ENCODE assay signal across 9 cellular contexts in the genomic region with DNA sequence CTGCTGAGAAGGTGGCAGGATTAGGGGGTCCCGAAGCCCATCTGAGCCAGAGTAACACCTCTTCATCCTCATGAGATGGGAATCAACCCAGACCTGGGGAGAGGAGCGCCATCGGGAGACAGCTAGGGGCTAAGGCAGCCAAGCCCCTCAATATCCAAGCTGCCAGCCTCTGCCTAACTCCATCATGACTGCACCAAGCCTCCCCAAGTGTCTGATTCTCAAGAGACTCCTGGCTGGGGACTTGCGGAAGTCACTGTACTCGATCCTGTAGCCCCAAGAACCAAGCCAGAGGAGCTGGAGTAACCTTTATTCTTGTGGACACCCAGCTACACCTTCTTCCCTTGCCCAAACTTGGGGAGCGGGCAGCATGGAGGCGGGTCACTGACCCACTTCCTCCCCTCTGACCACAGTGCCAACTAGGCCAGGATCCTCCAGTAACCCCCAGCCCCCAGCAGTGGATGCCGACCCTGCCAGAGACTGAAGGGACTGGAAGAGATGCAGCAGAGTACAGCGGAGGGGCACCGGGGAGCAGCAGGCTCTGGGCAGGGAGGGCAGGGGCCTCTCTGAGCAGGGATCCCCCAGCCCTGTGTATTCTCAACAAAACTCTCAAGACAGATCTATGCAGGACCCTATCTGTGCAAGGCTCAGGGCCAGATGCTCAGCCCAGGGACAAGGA. TPM values are rescaled to one million over a fixed set of nuclear protein-coding genes. Genes with fewer than 3 reads are reported as not detected.
A peak's percentile ranks its signal among the peaks of the same experiment; 100 is the strongest.
DNase-seq lines count a peak whose midpoint lies in the region; ATAC-seq, FAIRE-seq and TF ChIP-seq lines count a peak whose summit lies in the region.
"Had no signal": no experiment of that assay in that cellular context is flagged by ENCODE, and none has a peak within 500 bp of the region (broad histone marks: within the 10 kb centered on the region; RNA-seq: fewer than 3 reads in every experiment).

No MANE protein-coding gene starts in this region.

- no peak overlapping the region for H2BK5ac ChIP-seq in H9 (ENCODE audit: insufficient read length, low read length)

- H2AFZ ChIP-seq in H9 (ENCODE audit: low read length) (no peak overlapping the region), keratinocyte (ENCODE audit: control insufficient read depth, low read length) (no peak overlapping the region)

- H2BK15ac ChIP-seq in H9 (ENCODE audit: low read depth, low read length): no peak overlapping the region

- peak overlapping the region; percentile 28 for H3K4me2 ChIP-seq in H9 (ENCODE audit: insufficient read depth, insufficient read length, low read length)
- peak overlapping the region; percentile 52 for H3K4me2 ChIP-seq in keratinocyte (ENCODE audit: control insufficient read depth, extremely low read depth, insufficient read depth, low read depth, low read length)

- H3K27me3 Mint-ChIP-seq in H9 (ENCODE audit: low read depth): no peaks in the 10 kb centered on the region; the same call in 1 of the 2 replicates
- no peaks in the 10 kb centered on the region for H3K27me3 Mint-ChIP-seq in WTC11 (ENCODE audit: low read depth)

- no peak overlapping the region for H2BK20ac ChIP-seq in H9 (ENCODE audit: low read depth, low read length, poor library complexity, severe bottlenecking)

- no peak overlapping the region for H2BK12ac ChIP-seq in H9 (ENCODE audit: insufficient read length, low read depth, low read length)

- H3K79me2 ChIP-seq in H9 (ENCODE audit: insufficient read depth, low read length) (no peaks in the 10 kb centered on the region), keratinocyte (ENCODE audit: control insufficient read depth, insufficient read depth, low read length) (no peaks in the 10 kb centered on the region)

- peaks cover 31 to 38% of the 10 kb centered on the region in 2 experiments for H3K4me1 Mint-ChIP-seq in H9
- peaks cover 44% of the 10 kb centered on the region for H3K4me1 Mint-ChIP-seq in WTC11

- peak overlapping the region; percentile 14 to 43; a peak in 1 of 5 replicates for H3K4me3 Mint-ChIP-seq in H9
- H3K4me3 Mint-ChIP-seq in WTC11: peak overlapping the region; percentile 49; the same call in 1 of the 2 replicates
- H3K4me3 Mint-ChIP-seq: activated T-cell treated with anti-CD3 and anti-CD28 coated beads, Interleukin-2, amount 50 U/mL, for 4 hours had no signal

- POLR2A ChIA-PET in WTC11 (lab: Charles Lee): interaction anchor here (1.0 to 1.2 kb wide), 3 partner anchors 13 to 47 kb away, joined by 3 to 5 read pairs (median 3); partner anchors contain the start of gene HDAC5

- no peak overlapping the region for H3K18ac ChIP-seq in H9 (ENCODE audit: insufficient read length, low read depth, low read length)

- H3K27me3 ChIP-seq in H9 (ENCODE audit: insufficient read depth, low read length) (no peaks in the 10 kb centered on the region), keratinocyte (ENCODE audit: control insufficient read depth, extremely low read depth, insufficient read depth, low read length) (peaks cover 5% of the 10 kb centered on the region), stomach smooth muscle (ENCODE audit: control insufficient read depth in 1 of 2, insufficient read depth in 2 of 2, low read length in 2 of 2) (no peaks in the 10 kb centered on the region)

- H3K9me1 ChIP-seq in keratinocyte (ENCODE audit: control insufficient read depth, extremely low read depth, insufficient read depth, low read length): no peaks in the 10 kb centered on the region

- H3K36me3 Mint-ChIP-seq in H9 (ENCODE audit: insufficient read depth in 1 of 3, low read depth in 3 of 3) (peaks cover 0 to 17% (median 5%) of the 10 kb centered on the region in 3 experiments; a peak in 3 of 7 replicates), WTC11 (no peaks in the 10 kb centered on the region)

- H4K5ac ChIP-seq in H9 (ENCODE audit: insufficient read length, low read depth, low read length): no peak overlapping the region

- no peak overlapping the region for H4K8ac ChIP-seq in H9 (replicated peaks; ENCODE audit: insufficient read length, low read depth, low read length)

- H3T11ph ChIP-seq in H9 (ENCODE audit: low read length): no peak overlapping the region

- no peak overlapping the region for H3K9ac ChIP-seq in H9 (ENCODE audit: extremely low read depth, insufficient read length, low read length)
- H3K9ac ChIP-seq in keratinocyte (ENCODE audit: control insufficient read depth, extremely low read depth, insufficient read depth, low read length): peak overlapping the region; percentile 18
- peak overlapping the region; percentile 54 to 69 for H3K9ac ChIP-seq in stomach smooth muscle (ENCODE audit: low read length in 2 of 2)

- no peak overlapping the region for H4K91ac ChIP-seq in H9 (ENCODE audit: insufficient read length, low read depth, low read length)

- WGBS in H9 (ENCODE audit: extremely low coverage, insufficient read length, low lambda C conversion rate): no CpG with 5 or more reads among the region's 10 CpGs

- H3K27ac Mint-ChIP-seq in H9 (no peak overlapping the region), WTC11 (no peak overlapping the region)

- no peak overlapping the region for H3K56ac ChIP-seq in H9 (ENCODE audit: insufficient read length, low read depth, low read length)

- H3K9me3 ChIP-seq in H9 (ENCODE audit: control insufficient read depth, low read depth, low read length): no peaks in the 10 kb centered on the region
- H3K9me3 ChIP-seq in keratinocyte (ENCODE audit: control insufficient read depth, low read depth, low read length): no peaks in the 10 kb centered on the region
- no peaks in the 10 kb centered on the region for H3K9me3 ChIP-seq in stomach smooth muscle (ENCODE audit: control insufficient read depth in 2 of 2, low read length in 2 of 2)

- no peak overlapping the region for H3K27ac ChIP-seq in H9 (ENCODE audit: insufficient read length, low read depth, low read length)
- H3K27ac ChIP-seq in keratinocyte (ENCODE audit: control insufficient read depth, insufficient read depth, low read length): no peak overlapping the region
- peak overlapping the region; percentile 85 for H3K27ac ChIP-seq in stomach smooth muscle (ENCODE audit: low read length)

- no peaks in the 10 kb centered on the region for H3K79me1 ChIP-seq in H9 (ENCODE audit: insufficient read depth, low read depth, low read length, poor library complexity, severe bottlenecking)

- H3K4me1 ChIP-seq in H9 (ENCODE audit: insufficient read depth, low read length) (peaks cover 5% of the 10 kb centered on the region; the same call in 1 of the 2 replicates), keratinocyte (ENCODE audit: control insufficient read depth, extremely low read depth, insufficient read depth, low read length) (peaks cover 18% of the 10 kb centered on the region), stomach smooth muscle (ENCODE audit: control insufficient read depth, insufficient read depth, low read length) (peaks cover 97% of the 10 kb centered on the region)

- H3K4ac ChIP-seq in H9 (ENCODE audit: low read depth, low read length): no peak overlapping the region

- no peak for TF ChIP-seq CTCF in H9 (conservative IDR thresholded peaks at IDR 0.05)
- TF ChIP-seq CTCF in WTC11 (IDR thresholded peaks at IDR 0.05): no peak
- TF ChIP-seq CTCF in keratinocyte (optimal IDR thresholded peaks at IDR 0.05 in 1 of 3, IDR thresholded peaks at IDR 0.05 in 1 of 3, conservative IDR thresholded peaks at IDR 0.05 in 1 of 3; ENCODE audit: extremely low read depth in 1 of 3, insufficient read depth in 2 of 3, low read length in 3 of 3): no peak

- H2BK120ac ChIP-seq in H9 (ENCODE audit: low read depth, low read length, poor library complexity, severe bottlenecking): no peak overlapping the region

- H2AK5ac ChIP-seq in H9 (ENCODE audit: insufficient read length, low read length): no peak overlapping the region

- CTCF ChIA-PET in WTC11 (lab: Charles Lee): interaction anchor here (0.6 to 4.6 kb wide), 6 partner anchors 9 to 116 kb away, joined by 3 to 24 read pairs (median 4); partner anchors contain the start of gene HDAC5

- no peak overlapping the region; the same call in 1 of the 2 replicates for H3K14ac ChIP-seq in H9 (ENCODE audit: insufficient read depth, low read length)

- H3K23ac ChIP-seq in H9 (ENCODE audit: insufficient read length, low read depth, low read length): no peak overlapping the region

- DNase-seq in H9 (no peak), WTC11 (ENCODE audit: low spot score) (no peak), keratinocyte (ENCODE audit: low read depth, low spot score) (no peak), NCI-H446 treated with DMSO at 0.1 percent for 48 hours (lab: John Stamatoyannopoulos, UW) (no peak), GM19239 (ENCODE audit: insufficient read length, low spot score) (no peak)
- DNase-seq: activated T-cell treated with anti-CD3 and anti-CD28 coated beads, Interleukin-2, amount 50 U/mL, for 4 hours had no signal

- H3K36me3 ChIP-seq in keratinocyte (ENCODE audit: control insufficient read depth in 2 of 2, extremely low read depth in 1 of 2, insufficient read depth in 2 of 2, low read length in 2 of 2) (no peaks in the 10 kb centered on the region), stomach smooth muscle (ENCODE audit: control insufficient read depth in 2 of 2, insufficient read depth in 2 of 2, low read length in 2 of 2) (peaks cover 3 to 10% of the 10 kb centered on the region in 2 donors)

- dilution Hi-C loops in keratinocyte (cut with MboI; ENCODE audit: extremely low pct_ligation_motif_present, low sequenced_read_pairs): no loop called here

- H3K9me3 Mint-ChIP-seq in H9 (no peaks in the 10 kb centered on the region), WTC11 (no peaks in the 10 kb centered on the region)
- H3K9me3 Mint-ChIP-seq: activated T-cell treated with anti-CD3 and anti-CD28 coated beads, Interleukin-2, amount 50 U/mL, for 4 hours had no signal

- no peaks in the 10 kb centered on the region for H4K20me1 ChIP-seq in H9 (ENCODE audit: control insufficient read depth, insufficient read depth, insufficient read length)
- no peaks in the 10 kb centered on the region for H4K20me1 ChIP-seq in keratinocyte (ENCODE audit: control insufficient read depth, extremely low read depth, insufficient read depth, low read length)

- H3K4me3 ChIP-seq in keratinocyte (ENCODE audit: control insufficient read depth in 2 of 3, extremely low read depth in 1 of 3, insufficient read depth in 2 of 3, low read depth in 1 of 3, low read length in 3 of 3) (no peak overlapping the region), stomach smooth muscle (ENCODE audit: low read length in 2 of 2) (peak overlapping the region; percentile 42 to 81)

- FAIRE-seq in keratinocyte (lab: Jason Lieb, UNC) (no peak), GM19239 (lab: Jason Lieb, UNC) (no peak)

- ATAC-seq in WTC11 (no peak), GM21529 (IDR thresholded peaks at IDR 0.05; ENCODE audit: unreplicated experiment) (no peak), HG02588 (IDR thresholded peaks at IDR 0.05; ENCODE audit: unreplicated experiment) (no peak)

- no peaks in the 10 kb centered on the region for H3K23me2 ChIP-seq in H9 (ENCODE audit: insufficient read length, low read depth, low read length, poor library complexity, severe bottlenecking)

RNA-seq across cellular contexts. Expression of gene HDAC5, which starts 13.3 kb away (rescaled TPM):
- total RNA-seq in H9 (2021) (39.5 and 41.3 TPM in 2 replicates), WTC11 (2021) (54.0 to 61.6 TPM (median 59.0 TPM) in 3 replicates)
- 3.0 to 11.1 TPM (median 4.5 TPM) in 3 replicates for polyA plus RNA-seq in keratinocyte
- polyA plus RNA-seq in keratinocyte (2011; ENCODE audit: low read depth): 42.8 TPM
- polyA plus RNA-seq in keratinocyte (2011; cell fraction: cytosol; rRNA removed): 4.4 and 7.3 TPM in 2 replicates
- 6.9 and 8.3 TPM in 2 replicates for polyA plus RNA-seq in keratinocyte (2011; cell fraction: nucleus; rRNA removed)
- polyA plus RNA-seq in keratinocyte (2012; ENCODE audit: low replicate concordance): 6.0 and 43.9 TPM in 2 replicates
- polyA minus RNA-seq in keratinocyte: 14.3 to 22.8 TPM (median 19.8 TPM) in 3 replicates
- 16.5 TPM for polyA minus RNA-seq in keratinocyte (2011; cell fraction: cytosol; rRNA and poly(A)+ RNA removed)
- polyA minus RNA-seq in keratinocyte (2011; cell fraction: nucleus; rRNA and poly(A)+ RNA removed): 9.6 and 10.8 TPM in 2 replicates

RNA-seq across cellular contexts. Expression of gene HROB, which starts 31.6 kb away (rescaled TPM):
- total RNA-seq in H9 (2021): 23.3 and 24.1 TPM in 2 replicates
- 22.4 to 23.9 TPM (median 23.7 TPM) in 3 replicates for total RNA-seq in WTC11 (2021)
- 1.3 to 4.5 TPM (median 3.4 TPM) in 3 replicates for polyA plus RNA-seq in keratinocyte
- polyA plus RNA-seq in keratinocyte (2011; ENCODE audit: low read depth): 0.37 TPM
- polyA plus RNA-seq in keratinocyte (2011; cell fraction: cytosol; rRNA removed): 1.9 and 2.0 TPM in 2 replicates
- 3.5 and 5.1 TPM in 2 replicates for polyA plus RNA-seq in keratinocyte (2011; cell fraction: nucleus; rRNA removed)
- 0.75 and 3.2 TPM in 2 replicates for polyA plus RNA-seq in keratinocyte (2012; ENCODE audit: low replicate concordance)
- 3.7 to 8.3 TPM (median 5.1 TPM) in 3 replicates for polyA minus RNA-seq in keratinocyte
- polyA minus RNA-seq in keratinocyte (2011; cell fraction: cytosol; rRNA and poly(A)+ RNA removed): 6.3 TPM
- polyA minus RNA-seq in keratinocyte (2011; cell fraction: nucleus; rRNA and poly(A)+ RNA removed): 1.7 and 2.5 TPM in 2 replicates

RNA-seq across cellular contexts. Expression of gene G6PC3, which starts 39.6 kb away (rescaled TPM):
- total RNA-seq in H9 (2021) (105 and 109 TPM in 2 replicates), WTC11 (2021) (121 to 122 TPM (median 121 TPM) in 3 replicates)
- 28.0 to 44.2 TPM (median 37.9 TPM) in 3 replicates for polyA plus RNA-seq in keratinocyte
- 1.1 TPM for polyA plus RNA-seq in keratinocyte (2011; ENCODE audit: low read depth)
- 25.6 and 47.9 TPM in 2 replicates for polyA plus RNA-seq in keratinocyte (2011; cell fraction: cytosol; rRNA removed)
- 31.1 and 39.6 TPM in 2 replicates for polyA plus RNA-seq in keratinocyte (2011; cell fraction: nucleus; rRNA removed)
- polyA plus RNA-seq in keratinocyte (2012; ENCODE audit: low replicate concordance): 24.7 and 39.9 TPM in 2 replicates
- polyA minus RNA-seq in keratinocyte: 37.6 to 78.4 TPM (median 53.8 TPM) in 3 replicates
- polyA minus RNA-seq in keratinocyte (2011; cell fraction: cytosol; rRNA and poly(A)+ RNA removed): 57.2 TPM
- 19.8 and 23.8 TPM in 2 replicates for polyA minus RNA-seq in keratinocyte (2011; cell fraction: nucleus; rRNA and poly(A)+ RNA removed)

RNA-seq across cellular contexts. Expression of gene LSM12, which starts 43.7 kb away (rescaled TPM):
- total RNA-seq in H9 (2021): 128 TPM in 2 replicates
- 96.8 to 102 TPM (median 98.0 TPM) in 3 replicates for total RNA-seq in WTC11 (2021)
- 40.1 to 74.3 TPM (median 49.5 TPM) in 3 replicates for polyA plus RNA-seq in keratinocyte
- 32.5 TPM for polyA plus RNA-seq in keratinocyte (2011; ENCODE audit: low read depth)
- 44.1 and 59.8 TPM in 2 replicates for polyA plus RNA-seq in keratinocyte (2011; cell fraction: cytosol; rRNA removed)
- polyA plus RNA-seq in keratinocyte (2011; cell fraction: nucleus; rRNA removed): 23.5 and 23.8 TPM in 2 replicates
- polyA plus RNA-seq in keratinocyte (2012; ENCODE audit: low replicate concordance): 38.9 and 48.8 TPM in 2 replicates
- 38.0 to 89.3 TPM (median 75.4 TPM) in 3 replicates for polyA minus RNA-seq in keratinocyte
- 68.3 TPM for polyA minus RNA-seq in keratinocyte (2011; cell fraction: cytosol; rRNA and poly(A)+ RNA removed)
- 11.5 and 17.5 TPM in 2 replicates for polyA minus RNA-seq in keratinocyte (2011; cell fraction: nucleus; rRNA and poly(A)+ RNA removed)

Comparison
In these comparisons a context has a peak if more than half of its experiments do, and no peak if none do; other contexts are left out.
1. H3K4me3 ChIP-seq: peak in stomach smooth muscle (2 of 2); none in keratinocyte (0 of 3).